ENCODE assay signal across 1 cellular context in genomic region chr2:37869756-37870155, GRCh38.
TF ChIP-seq lines count a peak whose summit lies in the region.

No MANE protein-coding gene starts in this region.

TF ChIP-seq in SK-N-SH, 30 proteins besides CTCF, POLR2A, EP300 and RAD21:
- TF ChIP-seq USF2 (IDR thresholded peaks at IDR 0.05; ENCODE audit: borderline replicate concordance, low read depth, low read length) (no peak), CHD2 (IDR thresholded peaks at IDR 0.05; ENCODE audit: low read length, partially characterized antibody) (no peak), RCOR1 (IDR thresholded peaks at IDR 0.05; ENCODE audit: low read length) (no peak), NFIC (IDR thresholded peaks at IDR 0.05; ENCODE audit: borderline replicate concordance) (peak; percentile 48), RXRA (IDR thresholded peaks at IDR 0.05; ENCODE audit: borderline replicate concordance, low read depth) (no peak), PBX3 (IDR thresholded peaks at IDR 0.05) (peak; percentile 30; the same call in 1 of the 2 replicates), TCF12 (IDR thresholded peaks at IDR 0.05) (peak; percentile 28; the same call in 1 of the 2 replicates), GABPA (IDR thresholded peaks at IDR 0.05; ENCODE audit: low read depth) (no peak)
TF ChIP-seq in SK-N-SH: peak in this region for 3.
